Comparison of ENCODE assay signal across 8 cellular contexts in genomic region chr20:63580796-63581461, GRCh38. TPM values are rescaled to one million over a fixed set of nuclear protein-coding genes. Genes with fewer than 3 reads are reported as not detected.
DNase-seq lines count a peak whose midpoint lies in the region; ATAC-seq and TF ChIP-seq lines count a peak whose summit lies in the region.

No MANE protein-coding gene starts in this region.

- no peak for ATAC-seq in heart left ventricle
- no peak for ATAC-seq in GM21723 (IDR thresholded peaks at IDR 0.05; ENCODE audit: unreplicated experiment)
- ATAC-seq in HG03095 (IDR thresholded peaks at IDR 0.05; ENCODE audit: unreplicated experiment) = no peak

- peaks cover 3% of the 10 kb centered on the region for H3K4me1 Mint-ChIP-seq in glutamatergic neuron (ENCODE audit: low read depth, unreplicated experiment)

- POLR2A ChIA-PET in OCI-LY7 (lab: Charles Lee) = no interaction called here

- no peak overlapping the region for H3K4me3 Mint-ChIP-seq in glutamatergic neuron (ENCODE audit: unreplicated experiment)

- peak in 10 of 12 donors; percentile 6 to 39 (median 30) for TF ChIP-seq CTCF in heart left ventricle (IDR thresholded peaks at IDR 0.05)
- peak; percentile 66 for TF ChIP-seq CTCF in OCI-LY7 (conservative IDR thresholded peaks at IDR 0.05; ENCODE audit: low read length)
- TF ChIP-seq CTCF in glutamatergic neuron (IDR thresholded peaks at IDR 0.05; ENCODE audit: partially characterized antibody, unreplicated experiment) = no peak

- no peaks in the 10 kb centered on the region for H3K9me2 ChIP-seq in OCI-LY7 (ENCODE audit: insufficient read depth, low read length)

- no TSS peak for BruUV-seq in OCI-LY7 (replicated peaks; lab: Mats Ljungman, UMichigan)

- 60 to 64% (median 62%) methylated on average over 8 to 12 of the region's 12 CpGs for WGBS in heart left ventricle, 4 donors

- H2AFZ ChIP-seq in OCI-LY7 (ENCODE audit: low read length) = no peak overlapping the region

- no peak for DNase-seq in heart left ventricle
- DNase-seq in cardiac septum (ENCODE audit: low spot score) = no peak
- DNase-seq in OCI-LY7 (ENCODE audit: low spot score) = peak; percentile 57
- DNase-seq in activated T-cell treated with anti-CD3 and anti-CD28 coated beads, Interleukin-2, amount 50 U/mL, for 48 hours = peak; percentile 67 to 72
- DNase-seq in glutamatergic neuron = peak; percentile 51
- peak; percentile 68 to 72 for DNase-seq in stimulated activated CD4-positive, alpha-beta T cell treated with anti-CD3 and anti-CD28 coated beads, Interleukin-2, amount 100 ng/mL, for 24 hours

- H3K9me3 Mint-ChIP-seq in glutamatergic neuron (ENCODE audit: unreplicated experiment) = peaks cover 6% of the 10 kb centered on the region

- intact Hi-C loops in heart left ventricle (cut with DNase I) (loop anchor here in 1 of 10 donors (5.0 kb wide), 1 partner anchor 134 kb away; no protein-coding TSS in a partner anchor), cardiac septum (cut with DNase I) (no loop called here), OCI-LY7 (cut with micrococcal nuclease; ENCODE audit: unreplicated experiment) (no loop called here)

- CTCF ChIA-PET in OCI-LY7 (lab: Charles Lee; ENCODE audit: unreplicated experiment) = no interaction called here

- no peak overlapping the region for H3K27ac ChIP-seq in heart left ventricle
- no peak overlapping the region for H3K27ac ChIP-seq in OCI-LY7 (ENCODE audit: low read depth, low read length, poor library complexity, severe bottlenecking)

- H3K4me3 ChIP-seq in heart left ventricle (no peak overlapping the region), OCI-LY7 (ENCODE audit: low read depth, low read length, poor library complexity, severe bottlenecking) (no peak overlapping the region)

- H3K36me3 Mint-ChIP-seq in glutamatergic neuron (ENCODE audit: unreplicated experiment) = no peaks in the 10 kb centered on the region

- TF ChIP-seq POLR2A in heart left ventricle (IDR thresholded peaks at IDR 0.05) = no peak

- no peak overlapping the region for H3K27ac Mint-ChIP-seq in glutamatergic neuron (ENCODE audit: unreplicated experiment)

- H3K27me3 ChIP-seq in heart left ventricle = peaks cover 0 to 11% (median 0%) of the 10 kb centered on the region in 9 donors

- H3K79me2 ChIP-seq in OCI-LY7 (ENCODE audit: insufficient read depth, low read depth, low read length) = no peaks in the 10 kb centered on the region

- no peak overlapping the region for H3K4me2 ChIP-seq in OCI-LY7 (ENCODE audit: low read length)

- H3K36me3 ChIP-seq in heart left ventricle = no peaks in the 10 kb centered on the region
- H3K36me3 ChIP-seq in OCI-LY7 (ENCODE audit: insufficient read depth, low read length) = no peaks in the 10 kb centered on the region

- H3K4me1 ChIP-seq in heart left ventricle (peaks cover 0 to 12% (median 0%) of the 10 kb centered on the region in 12 donors), OCI-LY7 (ENCODE audit: insufficient read depth, low read length, poor library complexity, severe bottlenecking) (no peaks in the 10 kb centered on the region)

- H3K27me3 Mint-ChIP-seq in glutamatergic neuron (ENCODE audit: unreplicated experiment) = peaks cover under 1% of the 10 kb centered on the region

- H3K9me3 ChIP-seq in heart left ventricle = no peaks in the 10 kb centered on the region
- no peaks in the 10 kb centered on the region for H3K9me3 ChIP-seq in OCI-LY7 (ENCODE audit: low read length)

- H4K20me1 ChIP-seq in OCI-LY7 (ENCODE audit: insufficient read depth, low read length) = no peaks in the 10 kb centered on the region

RNA-seq across cellular contexts. Expression of gene HELZ2, which starts 6.9 kb away (rescaled TPM):
- total RNA-seq in heart left ventricle (10 to 100 TPM; 10.4 to 34.6 (median 20.9) TPM), cardiac septum (12.1 TPM), OCI-LY7 (2022) (8.3 and 8.6 TPM in 2 replicates), glutamatergic neuron (ENCODE audit: unreplicated experiment) (87.7 TPM)
- 1 to 10 TPM; 7.2 to 8.8 TPM for polyA plus RNA-seq in heart left ventricle
- total RNA-seq in OCI-LY7 (2014; rRNA removed; shearing (Covaris generic)) = 3.6 and 6.5 TPM in 2 replicates

RNA-seq across cellular contexts. Expression of gene FNDC11, which starts 27.0 kb away (rescaled TPM):
- total RNA-seq in heart left ventricle (under 1 TPM in 4 of 9 donors, not detected in 5; 0.16 to 0.23 (median 0.19) TPM), cardiac septum (not detected), OCI-LY7 (2022) (2.1 and 3.0 TPM in 2 replicates), glutamatergic neuron (ENCODE audit: unreplicated experiment) (9.3 TPM)
- polyA plus RNA-seq in heart left ventricle = under 1 TPM; 0.08 to 0.14 TPM
- total RNA-seq in OCI-LY7 (2014; rRNA removed; shearing (Covaris generic)) = 0.15 and 0.41 TPM in 2 replicates

RNA-seq across cellular contexts. Expression of gene SRMS, which starts 33.4 kb away (rescaled TPM):
- not detected for total RNA-seq in heart left ventricle
- polyA plus RNA-seq in heart left ventricle = not detected
- not detected for total RNA-seq in cardiac septum
- total RNA-seq in OCI-LY7 (2014; rRNA removed; shearing (Covaris generic)) = not detected in 2 replicates
- 0.42 TPM in 1 of 2 replicates, not detected in the other for total RNA-seq in OCI-LY7 (2022)
- total RNA-seq in glutamatergic neuron (ENCODE audit: unreplicated experiment) = not detected

RNA-seq across cellular contexts. Expression of gene PTK6, which starts 43.8 kb away (rescaled TPM):
- under 1 TPM in 3 of 9 donors, not detected in 6; 0.10 to 0.29 (median 0.14) TPM for total RNA-seq in heart left ventricle
- polyA plus RNA-seq in heart left ventricle = under 1 TPM in 1 of 2 donors, not detected in 1; 0.04 TPM
- not detected for total RNA-seq in cardiac septum
- 0.05 and 0.13 TPM in 2 replicates for total RNA-seq in OCI-LY7 (2014; rRNA removed; shearing (Covaris generic))
- 1.8 and 2.0 TPM in 2 replicates for total RNA-seq in OCI-LY7 (2022)
- total RNA-seq in glutamatergic neuron (ENCODE audit: unreplicated experiment) = 0.17 TPM

RNA-seq across cellular contexts. Expression of gene GMEB2, which starts 46.0 kb away (rescaled TPM):
- total RNA-seq in heart left ventricle (10 to 100 TPM in 1 of 9 donors, 1 to 10 TPM in 8; 4.3 to 10.0 (median 5.9) TPM), cardiac septum (6.8 TPM), OCI-LY7 (2022) (15.0 and 15.6 TPM in 2 replicates), glutamatergic neuron (ENCODE audit: unreplicated experiment) (12.8 TPM)
- polyA plus RNA-seq in heart left ventricle = 1 to 10 TPM; 6.3 to 8.6 TPM
- total RNA-seq in OCI-LY7 (2014; rRNA removed; shearing (Covaris generic)) = 14.3 and 15.6 TPM in 2 replicates

Comparison
In these comparisons a context has a peak if more than half of its experiments do, and no peak if none do; other contexts are left out.
1. DNase-seq: peak in OCI-LY7 (single experiment), activated T-cell treated with anti-CD3 and anti-CD28 coated beads, Interleukin-2, amount 50 U/mL, for 48 hours (2 of 2), glutamatergic neuron (single experiment) and stimulated activated CD4-positive, alpha-beta T cell treated with anti-CD3 and anti-CD28 coated beads, Interleukin-2, amount 100 ng/mL, for 24 hours (2 of 2); none in heart left ventricle (0 of 5) and cardiac septum (single experiment).